ENCODE assay signal across 15 cellular contexts in genomic region chr11:63532150-63532549, GRCh38. TPM values are rescaled to one million over a fixed set of nuclear protein-coding genes. Genes with fewer than 3 reads are reported as not detected.
DNase-seq lines count a peak whose midpoint lies in the region; ATAC-seq and TF ChIP-seq lines count a peak whose summit lies in the region.
"Had no signal": no experiment of that assay in that cellular context is flagged by ENCODE, and none has a peak within 500 bp of the region (broad histone marks: within the 10 kb centered on the region; RNA-seq: fewer than 3 reads in every experiment).

No MANE protein-coding gene starts in this region.

- POLR2A ChIA-PET in activated CD8-positive, alpha-beta T cell treated with anti-CD3 and anti-CD28 coated beads, Interleukin-2, amount 10 ng/mL, durations not matched to agents 7 days and 5 days (lab: Charles Lee), result interaction anchor here (1.4 kb wide), 1 partner anchor 19 kb away, joined by 4 read pairs; no protein-coding TSS in a partner anchor

- H3K27ac Mint-ChIP-seq in activated naive CD4-positive, alpha-beta T cell treated with anti-CD3 and anti-CD28 coated beads, Interleukin-2, amount 10 ng/mL, durations not matched to agents 7 days and 5 days, result peak overlapping the region; percentile 76
- peak overlapping the region in 1 of 2 donors; percentile 44 for H3K27ac Mint-ChIP-seq in activated naive CD4-positive, alpha-beta T cell treated with anti-CD3 and anti-CD28 coated beads, Interleukin-2, amount 50 U/mL, for 72 hours
- H3K27ac Mint-ChIP-seq in activated CD8-positive, alpha-beta T cell treated with anti-CD3 and anti-CD28 coated beads, Interleukin-2, amount 10 ng/mL, durations not matched to agents 7 days and 5 days, result peak overlapping the region; percentile 48

- no peaks in the 10 kb centered on the region for H3K36me3 Mint-ChIP-seq in activated naive CD4-positive, alpha-beta T cell treated with anti-CD3 and anti-CD28 coated beads, Interleukin-2, amount 10 ng/mL, durations not matched to agents 7 days and 5 days
- no peaks in the 10 kb centered on the region for H3K36me3 Mint-ChIP-seq in activated naive CD4-positive, alpha-beta T cell treated with anti-CD3 and anti-CD28 coated beads, Interleukin-2, amount 50 U/mL, for 72 hours
- H3K36me3 Mint-ChIP-seq in activated CD8-positive, alpha-beta T cell treated with anti-CD3 and anti-CD28 coated beads, Interleukin-2, amount 10 ng/mL, durations not matched to agents 7 days and 5 days (ENCODE audit: low read depth), result no peaks in the 10 kb centered on the region

- no peaks in the 10 kb centered on the region for H3K9me3 Mint-ChIP-seq in activated naive CD4-positive, alpha-beta T cell treated with anti-CD3 and anti-CD28 coated beads, Interleukin-2, amount 10 ng/mL, durations not matched to agents 7 days and 5 days
- no peaks in the 10 kb centered on the region for H3K9me3 Mint-ChIP-seq in activated naive CD4-positive, alpha-beta T cell treated with anti-CD3 and anti-CD28 coated beads, Interleukin-2, amount 50 U/mL, for 72 hours
- no peaks in the 10 kb centered on the region for H3K9me3 Mint-ChIP-seq in activated CD8-positive, alpha-beta T cell treated with anti-CD3 and anti-CD28 coated beads, Interleukin-2, amount 10 ng/mL, durations not matched to agents 7 days and 5 days (ENCODE audit: insufficient read depth)

- no peaks in the 10 kb centered on the region for H3K27me3 Mint-ChIP-seq in activated naive CD4-positive, alpha-beta T cell treated with anti-CD3 and anti-CD28 coated beads, Interleukin-2, amount 10 ng/mL, durations not matched to agents 7 days and 5 days
- H3K27me3 Mint-ChIP-seq in activated CD8-positive, alpha-beta T cell treated with anti-CD3 and anti-CD28 coated beads, Interleukin-2, amount 10 ng/mL, durations not matched to agents 7 days and 5 days (ENCODE audit: low read depth), result no peaks in the 10 kb centered on the region

- no peak for ATAC-seq in activated naive CD4-positive, alpha-beta T cell treated with anti-CD3 and anti-CD28 coated beads, Interleukin-2, amount 50 U/mL, for 72 hours
- ATAC-seq in activated CD8-positive, alpha-beta T cell treated with anti-CD3 and anti-CD28 coated beads, Interleukin-2, amount 10 ng/mL, durations not matched to agents 7 days and 5 days, result no peak

- intact Hi-C loops in transverse colon (cut with DNase I; ENCODE audit: low total_unique reads), result no loop called here

- in situ Hi-C loops in transverse colon (cut with MboI; ENCODE audit: low pct_ligation_motif_present in 1 of 4, low pct_unique_long_range_greater_than_20kb in 1 of 4, low sequenced_read_pairs in 3 of 4), result no loop called here

- 64 to 79% methylated on average over 2 of the region's 2 CpGs for WGBS in transverse colon (ENCODE audit: low coverage in 1 of 2), 2 donors

- no peak overlapping the region for H3K4me3 Mint-ChIP-seq in activated naive CD4-positive, alpha-beta T cell treated with anti-CD3 and anti-CD28 coated beads, Interleukin-2, amount 10 ng/mL, durations not matched to agents 7 days and 5 days
- peak overlapping the region; percentile 20 for H3K4me3 Mint-ChIP-seq in activated CD8-positive, alpha-beta T cell treated with anti-CD3 and anti-CD28 coated beads, Interleukin-2, amount 10 ng/mL, durations not matched to agents 7 days and 5 days

- H3K4me1 Mint-ChIP-seq in activated naive CD4-positive, alpha-beta T cell treated with anti-CD3 and anti-CD28 coated beads, Interleukin-2, amount 10 ng/mL, durations not matched to agents 7 days and 5 days, result peaks cover 73% of the 10 kb centered on the region
- peaks cover 72% of the 10 kb centered on the region for H3K4me1 Mint-ChIP-seq in activated CD8-positive, alpha-beta T cell treated with anti-CD3 and anti-CD28 coated beads, Interleukin-2, amount 10 ng/mL, durations not matched to agents 7 days and 5 days (ENCODE audit: low read depth)

- H3K27ac ChIP-seq in transverse colon, result peak overlapping the region in 3 of 4 donors; percentile 33 to 39 (median 37)
- H3K27ac ChIP-seq: left ventricle myocardium inferior, pancreas, uterus had no signal

- TF ChIP-seq CTCF in transverse colon (IDR thresholded peaks at IDR 0.05), result no peak

- no peaks in the 10 kb centered on the region for H3K27me3 ChIP-seq in transverse colon
- H3K27me3 ChIP-seq: pancreas, uterus had no signal

- no peaks in the 10 kb centered on the region for H3K36me3 ChIP-seq in transverse colon
- H3K36me3 ChIP-seq: left ventricle myocardium inferior, pancreas, uterus had no signal

- no peak for TF ChIP-seq EP300 in transverse colon (IDR thresholded peaks at IDR 0.05; ENCODE audit: low read depth)

- no peaks in the 10 kb centered on the region for H3K9me3 ChIP-seq in transverse colon
- H3K9me3 ChIP-seq: left ventricle myocardium inferior, pancreas, uterus had no signal

- H3K4me1 ChIP-seq in transverse colon, result peaks cover 6 to 35% (median 16%) of the 10 kb centered on the region in 4 donors
- H3K4me1 ChIP-seq: uterus had no signal

- no peak for DNase-seq in activated naive CD4-positive, alpha-beta T cell treated with anti-CD3 and anti-CD28 coated beads, Interleukin-2, amount 10 ng/mL, durations not matched to agents 7 days and 5 days
- no peak for DNase-seq in activated naive CD4-positive, alpha-beta T cell treated with anti-CD3 and anti-CD28 coated beads, Interleukin-2, amount 50 U/mL, for 72 hours (ENCODE audit: low spot score in 2 of 2)
- DNase-seq in activated CD8-positive, alpha-beta T cell treated with anti-CD3 and anti-CD28 coated beads, Interleukin-2, amount 10 ng/mL, durations not matched to agents 7 days and 5 days, result no peak
- DNase-seq in kidney tubule cell (ENCODE audit: low spot score), result peak; percentile 33
- DNase-seq in transverse colon, result no peak
- DNase-seq in NCI-H146 treated with DMSO at 0.1 percent for 48 hours (lab: John Stamatoyannopoulos, UW; ENCODE audit: unreplicated experiment), result no peak
- DNase-seq in nucleus accumbens (lab: John Stamatoyannopoulos, UW), result no peak
- no peak for DNase-seq in stimulated activated CD4-positive, alpha-beta T cell treated with anti-CD3 and anti-CD28 coated beads, Interleukin-12 subunit alpha, Interleukin-12 subunit beta, amount 100 ng/mL, for 4 hours
- DNase-seq: glutamatergic neuron, Karpas-422, left ventricle myocardium inferior, NCI-H2081 treated with DMSO at 0.1 percent for 48 hours, pancreas, SIG-M5, uterus had no signal

- no peak overlapping the region for H3K4me3 ChIP-seq in transverse colon
- H3K4me3 ChIP-seq: left ventricle myocardium inferior, pancreas, uterus had no signal

- CTCF ChIA-PET in activated naive CD4-positive, alpha-beta T cell treated with anti-CD3 and anti-CD28 coated beads, Interleukin-2, amount 10 ng/mL, durations not matched to agents 7 days and 5 days (lab: Charles Lee), result interaction anchor here (1.3 to 2.1 kb wide), 4 partner anchors 33 to 53 kb away, joined by 3 to 7 read pairs (median 4); no protein-coding TSS in a partner anchor
- CTCF ChIA-PET in activated CD8-positive, alpha-beta T cell treated with anti-CD3 and anti-CD28 coated beads, Interleukin-2, amount 10 ng/mL, durations not matched to agents 7 days and 5 days (lab: Charles Lee), result interaction anchor here (0.8 to 1.4 kb wide), 5 partner anchors 17 to 107 kb away, joined by 3 to 8 read pairs (median 3); no protein-coding TSS in a partner anchor

- no peak for TF ChIP-seq POLR2A in transverse colon (IDR thresholded peaks at IDR 0.05)

RNA-seq across cellular contexts. Expression of gene PLAAT4, which starts 4.5 kb away (rescaled TPM):
- 10 to 100 TPM; 11.6 to 34.1 TPM for total RNA-seq in activated naive CD4-positive, alpha-beta T cell treated with anti-CD3 and anti-CD28 coated beads, Interleukin-2, amount 50 U/mL, for 72 hours
- total RNA-seq in activated CD8-positive, alpha-beta T cell treated with anti-CD3 and anti-CD28 coated beads, Interleukin-2, amount 10 ng/mL, durations not matched to agents 7 days and 5 days, result 10 to 100 TPM; 97.5 to 99.8 TPM
- total RNA-seq in transverse colon, result 10 to 100 TPM; 35.4 to 78.6 (median 40.7) TPM

RNA-seq across cellular contexts. Expression of gene LGALS12, which starts 26.3 kb away (rescaled TPM):
- total RNA-seq in activated naive CD4-positive, alpha-beta T cell treated with anti-CD3 and anti-CD28 coated beads, Interleukin-2, amount 50 U/mL, for 72 hours, result not detected
- not detected for total RNA-seq in activated CD8-positive, alpha-beta T cell treated with anti-CD3 and anti-CD28 coated beads, Interleukin-2, amount 10 ng/mL, durations not matched to agents 7 days and 5 days
- total RNA-seq in transverse colon, result under 1 TPM in 1 of 4 donors, not detected in 3; 0.64 TPM
- total RNA-seq: uterus had no signal

RNA-seq across cellular contexts. Expression of gene PLAAT2, which starts 31.0 kb away (rescaled TPM):
- not detected for total RNA-seq in activated naive CD4-positive, alpha-beta T cell treated with anti-CD3 and anti-CD28 coated beads, Interleukin-2, amount 50 U/mL, for 72 hours
- under 1 TPM in 1 of 2 experiments, not detected in 1; 0.57 TPM for total RNA-seq in activated CD8-positive, alpha-beta T cell treated with anti-CD3 and anti-CD28 coated beads, Interleukin-2, amount 10 ng/mL, durations not matched to agents 7 days and 5 days
- 10 to 100 TPM in 3 of 4 donors, not detected in 1; 38.7 to 47.9 (median 43.0) TPM for total RNA-seq in transverse colon
- total RNA-seq: left ventricle myocardium inferior, pancreas, uterus had no signal

RNA-seq across cellular contexts. Expression of gene PLAAT5, which starts 41.2 kb away (rescaled TPM):
- not detected for total RNA-seq in activated naive CD4-positive, alpha-beta T cell treated with anti-CD3 and anti-CD28 coated beads, Interleukin-2, amount 50 U/mL, for 72 hours
- total RNA-seq in activated CD8-positive, alpha-beta T cell treated with anti-CD3 and anti-CD28 coated beads, Interleukin-2, amount 10 ng/mL, durations not matched to agents 7 days and 5 days, result under 1 TPM; 0.11 to 0.68 TPM
- total RNA-seq in transverse colon, result 1 to 10 TPM in 1 of 4 donors, under 1 TPM in 1, not detected in 2; 0.79 to 1.4 TPM
